ENCODE assay signal across 22 cellular contexts in genomic region chr13:42129033-42129432, GRCh38.
DNase-seq lines count a peak whose midpoint lies in the region; ATAC-seq, FAIRE-seq and TF ChIP-seq lines count a peak whose summit lies in the region.
"Had no signal": no experiment of that assay in that cellular context is flagged by ENCODE, and none has a peak within 500 bp of the region (broad histone marks: within the 10 kb centered on the region; RNA-seq: fewer than 3 reads in every experiment).

No MANE protein-coding gene starts in this region.

- no peak overlapping the region for H4K5ac ChIP-seq in H1 (ENCODE audit: insufficient read length, low read depth, low read length)

- H3K27me3 Mint-ChIP-seq in activated CD4-positive, alpha-beta T cell treated with anti-CD3 and anti-CD28 coated beads, Interleukin-2, amount 10 ng/mL, durations not matched to agents 24 days and 14 days = no peaks in the 10 kb centered on the region
- H3K27me3 Mint-ChIP-seq in neural progenitor cell (ENCODE audit: insufficient read depth, low read depth) = no peaks in the 10 kb centered on the region
- H3K27me3 Mint-ChIP-seq: B cell; CD4-positive, CD25-positive, alpha-beta regulatory T cell had no signal

- H3K36me3 ChIP-seq in NT2/D1 (ENCODE audit: insufficient read depth, insufficient read length, low read length) (peaks cover 8% of the 10 kb centered on the region), H1 (ENCODE audit: control insufficient read depth in 2 of 4, insufficient read depth in 4 of 4, low read length in 3 of 4) (no peaks in the 10 kb centered on the region), neural progenitor cell (no peaks in the 10 kb centered on the region), thyroid gland (peaks cover 0 to 7% of the 10 kb centered on the region in 2 donors)
- H3K36me3 ChIP-seq: HAP-1 had no signal

- CTCF ChIA-PET in H1 (lab: Charles Lee; ENCODE audit: partially characterized antibody) = interaction anchor here (0.7 to 1.4 kb wide), 3 partner anchors 9 to 83 kb away, joined by 3 to 4 read pairs (median 3); no protein-coding TSS in a partner anchor

- TF ChIP-seq POLR2A in H1 (IDR thresholded peaks at IDR 0.05; ENCODE audit: control extremely low read depth in 1 of 2, low read depth in 2 of 2, low read length in 2 of 2) (no peak), thyroid gland (IDR thresholded peaks at IDR 0.05) (no peak)

- peak; percentile 63 for FAIRE-seq in H1 (lab: Jason Lieb, UNC)
- FAIRE-seq: A204.1, G401.6, GM12892 had no signal

- TF ChIP-seq RAD21 in H1 (IDR thresholded peaks at IDR 0.05 in 1 of 2, conservative IDR thresholded peaks at IDR 0.05 in 1 of 2; ENCODE audit: low read depth in 2 of 2, low read length in 2 of 2) = no peak

- H3K9me3 Mint-ChIP-seq in activated CD4-positive, alpha-beta T cell treated with anti-CD3 and anti-CD28 coated beads, Interleukin-2, amount 10 ng/mL, durations not matched to agents 24 days and 14 days = no peaks in the 10 kb centered on the region
- H3K9me3 Mint-ChIP-seq in neural progenitor cell = no peaks in the 10 kb centered on the region
- H3K9me3 Mint-ChIP-seq: CD4-positive, CD25-positive, alpha-beta regulatory T cell; CD8-positive, alpha-beta T cell; HFFc6 had no signal

- H3K27ac ChIP-seq in H1 (ENCODE audit: low read depth, low read length) = no peak overlapping the region
- no peak overlapping the region for H3K27ac ChIP-seq in neural progenitor cell
- no peak overlapping the region for H3K27ac ChIP-seq in thyroid gland
- H3K27ac ChIP-seq: 22Rv1, BLaER1, C4-2B had no signal

- H3K79me1 ChIP-seq in H1 (ENCODE audit: low read depth, low read length) = no peaks in the 10 kb centered on the region

- intact Hi-C loops in activated CD4-positive, alpha-beta T cell treated with anti-CD3 and anti-CD28 coated beads, Interleukin-2, amount 10 ng/mL, durations not matched to agents 24 days and 14 days (cut with micrococcal nuclease) = no loop called here
- intact Hi-C loops in thyroid gland (cut with DNase I) = no loop called here

- no peak overlapping the region for H2BK120ac ChIP-seq in H1 (replicated peaks; ENCODE audit: low read depth, low read length)

- no peak overlapping the region for H2BK5ac ChIP-seq in H1 (ENCODE audit: low read depth, low read length)

- H4K20me1 ChIP-seq in H1 (replicated peaks in 1 of 2; ENCODE audit: control insufficient read depth in 1 of 2, insufficient read depth in 2 of 2, low read length in 2 of 2) (no peaks in the 10 kb centered on the region), neural progenitor cell (ENCODE audit: low read depth) (no peaks in the 10 kb centered on the region)

- H3K4me1 ChIP-seq in NT2/D1 (ENCODE audit: insufficient read depth, insufficient read length) = peaks cover 2% of the 10 kb centered on the region
- H3K4me1 ChIP-seq in H1 (replicated peaks in 1 of 4; ENCODE audit: control insufficient read depth in 3 of 4, insufficient read depth in 4 of 4, low read length in 3 of 4) = peaks cover 0 to 17% (median 12%) of the 10 kb centered on the region in 4 experiments; a peak in 6 of 7 replicates
- H3K4me1 ChIP-seq in neural progenitor cell = peaks cover 14% of the 10 kb centered on the region
- H3K4me1 ChIP-seq in thyroid gland = no peaks in the 10 kb centered on the region
- H3K4me1 ChIP-seq: Caco-2 had no signal

- H3K9me3 ChIP-seq in NT2/D1 (ENCODE audit: insufficient read depth, low read length) (no peaks in the 10 kb centered on the region), H1 (ENCODE audit: insufficient read depth in 2 of 2, low read depth in 1 of 2, low read length in 1 of 2) (no peaks in the 10 kb centered on the region), neural progenitor cell (ENCODE audit: low read depth) (no peaks in the 10 kb centered on the region), thyroid gland (no peaks in the 10 kb centered on the region)
- H3K9me3 ChIP-seq: BLaER1, Caco-2, HAP-1 had no signal

- no peak overlapping the region for H3K56ac ChIP-seq in H1 (replicated peaks; ENCODE audit: insufficient read length, low read depth, low read length)

- no peaks in the 10 kb centered on the region for H3K79me2 ChIP-seq in H1 (ENCODE audit: control insufficient read depth in 1 of 2, insufficient read depth in 2 of 2, low read length in 2 of 2)
- H3K79me2 ChIP-seq in neural progenitor cell (ENCODE audit: low read depth) = no peaks in the 10 kb centered on the region

- TF ChIP-seq CTCF in H1 (IDR thresholded peaks at IDR 0.05; ENCODE audit: control extremely low read depth in 1 of 3, insufficient read depth in 1 of 3, low read depth in 1 of 3, low read length in 3 of 3) (no peak), neural progenitor cell (IDR thresholded peaks at IDR 0.05) (no peak), thyroid gland (IDR thresholded peaks at IDR 0.05) (no peak)

- WGBS in H1 (ENCODE audit: extremely low coverage in 1 of 2, insufficient coverage in 1 of 2, insufficient read length in 1 of 2, insufficient replicate concordance in 2 of 2, low coverage in 1 of 2, low lambda C conversion rate in 2 of 2, missing lambda C conversion rate in 1 of 2), 2 experiments = 30% methylated on average over 3 of the region's 3 CpGs; no CpG with 5 or more reads in 1 of the 2 experiments
- 74 to 77% methylated on average over 3 of the region's 3 CpGs for WGBS in thyroid gland, 2 donors

- H2AFZ ChIP-seq in H1 (ENCODE audit: low read length) (no peak overlapping the region), neural progenitor cell (replicated peaks) (no peak overlapping the region)

- no peaks in the 10 kb centered on the region for H3F3A ChIP-seq in neural progenitor cell (ENCODE audit: low read depth)

- H2AK5ac ChIP-seq in H1 (ENCODE audit: low read depth, low read length) = no peak overlapping the region

- H3K9ac ChIP-seq in NT2/D1 (ENCODE audit: insufficient read length, low read depth) (no peak overlapping the region), H1 (replicated peaks in 1 of 4; ENCODE audit: extremely low read depth in 1 of 4, low read depth in 3 of 4, low read length in 3 of 4) (no peak overlapping the region), neural progenitor cell (no peak overlapping the region)
- H3K9ac ChIP-seq: BLaER1 had no signal

- no peak overlapping the region for H2BK12ac ChIP-seq in H1 (ENCODE audit: low read depth, low read length)

- H3K18ac ChIP-seq in H1 (ENCODE audit: extremely low read depth, low read length) = no peak overlapping the region

- no peak for TF ChIP-seq EP300 in H1 (IDR thresholded peaks at IDR 0.05; ENCODE audit: borderline replicate concordance in 1 of 2, low read depth in 2 of 2, low read length in 2 of 2)

- DNase-seq in activated CD4-positive, alpha-beta T cell treated with anti-CD3 and anti-CD28 coated beads, Interleukin-2, amount 10 ng/mL, durations not matched to agents 24 days and 14 days = peak; percentile 39
- no peak for DNase-seq in activated CD4-positive, alpha-beta T cell treated with anti-CD3 and anti-CD28 coated beads for 48 hours
- DNase-seq in NT2/D1 (ENCODE audit: low read depth, low spot score) (peak; percentile 11), H1 (ENCODE audit: low read depth in 1 of 2, low spot score in 2 of 2) (no peak), neural progenitor cell (ENCODE audit: low spot score) (peak; percentile 20), thyroid gland (no peak)
- DNase-seq in stimulated activated naive CD8-positive, alpha-beta T cell treated with anti-CD3 and anti-CD28 coated beads, Interleukin-15, Interleukin-2, amounts not matched to agents 100 U/mL and 50 U/mL, for 24 hours = no peak
- DNase-seq in central memory CD4-positive, alpha-beta T cell = no peak
- DNase-seq: Caco-2; CD4-positive, CD25-positive, alpha-beta regulatory T cell; CD8-positive, alpha-beta T cell; DMS153; DND-41; HFFc6 had no signal

- no peak overlapping the region for H2BK15ac ChIP-seq in H1 (ENCODE audit: low read length)

- H2BK20ac ChIP-seq in H1 (ENCODE audit: low read length) = no peak overlapping the region

- no peak overlapping the region for H4K8ac ChIP-seq in H1 (ENCODE audit: extremely low read depth, insufficient read depth, low read length)

- peaks cover 2% of the 10 kb centered on the region for H3K4me1 Mint-ChIP-seq in activated CD4-positive, alpha-beta T cell treated with anti-CD3 and anti-CD28 coated beads, Interleukin-2, amount 10 ng/mL, durations not matched to agents 24 days and 14 days
- peaks cover 25% of the 10 kb centered on the region for H3K4me1 Mint-ChIP-seq in neural progenitor cell
- H3K4me1 Mint-ChIP-seq: B cell had no signal

- H3K36me3 Mint-ChIP-seq in activated CD4-positive, alpha-beta T cell treated with anti-CD3 and anti-CD28 coated beads, Interleukin-2, amount 10 ng/mL, durations not matched to agents 24 days and 14 days (ENCODE audit: low read depth) = peaks cover 10% of the 10 kb centered on the region
- H3K36me3 Mint-ChIP-seq in neural progenitor cell = peaks cover 6% of the 10 kb centered on the region

- H3K4me2 ChIP-seq in H1 (ENCODE audit: insufficient read depth in 1 of 2, low read depth in 2 of 2, low read length in 2 of 2) (peak overlapping the region; percentile 28 to 54), neural progenitor cell (no peak overlapping the region)
- H3K4me2 ChIP-seq: BLaER1 had no signal

- no peak overlapping the region for H3K4ac ChIP-seq in H1 (replicated peaks; ENCODE audit: insufficient read length, low read depth, low read length)

- no peak overlapping the region for H3K27ac Mint-ChIP-seq in activated CD4-positive, alpha-beta T cell treated with anti-CD3 and anti-CD28 coated beads, Interleukin-2, amount 10 ng/mL, durations not matched to agents 24 days and 14 days
- H3K27ac Mint-ChIP-seq in neural progenitor cell = no peak overlapping the region
- H3K27ac Mint-ChIP-seq: B cell; CD4-positive, CD25-positive, alpha-beta regulatory T cell; CD8-positive, alpha-beta T cell; HFFc6 had no signal

- no peaks in the 10 kb centered on the region for H3K27me3 ChIP-seq in NT2/D1 (ENCODE audit: insufficient read depth, insufficient read length)
- H3K27me3 ChIP-seq in H1 (replicated peaks in 1 of 4; ENCODE audit: control insufficient read depth in 3 of 4, extremely low read depth in 1 of 4, insufficient read depth in 3 of 4, low read length in 3 of 4) = no peaks in the 10 kb centered on the region
- no peaks in the 10 kb centered on the region for H3K27me3 ChIP-seq in neural progenitor cell
- no peaks in the 10 kb centered on the region for H3K27me3 ChIP-seq in thyroid gland
- H3K27me3 ChIP-seq: BLaER1 had no signal

- no peak overlapping the region for H3K4me3 Mint-ChIP-seq in activated CD4-positive, alpha-beta T cell treated with anti-CD3 and anti-CD28 coated beads, Interleukin-2, amount 10 ng/mL, durations not matched to agents 24 days and 14 days
- no peak overlapping the region for H3K4me3 Mint-ChIP-seq in neural progenitor cell
- H3K4me3 Mint-ChIP-seq: B cell; CD4-positive, CD25-positive, alpha-beta regulatory T cell; CD8-positive, alpha-beta T cell; HFFc6 had no signal

- no peak overlapping the region for H3K4me3 ChIP-seq in NT2/D1 (ENCODE audit: insufficient read length, low read depth)
- 0 out of 8 replicates have a peak overlapping the region, but pooled peaks of 1 of the 4 experiments have one; percentile 18 for H3K4me3 ChIP-seq in H1 (ENCODE audit: extremely low read depth in 1 of 4, insufficient read depth in 2 of 4, low read depth in 3 of 4, low read length in 4 of 4)
- no peak overlapping the region for H3K4me3 ChIP-seq in neural progenitor cell
- no peak overlapping the region for H3K4me3 ChIP-seq in thyroid gland (replicated peaks in 1 of 3)
- H3K4me3 ChIP-seq: BLaER1, HAP-1 had no signal

- no peak overlapping the region for H4K91ac ChIP-seq in H1 (replicated peaks; ENCODE audit: insufficient read length, low read length)

- no peaks in the 10 kb centered on the region for H3K23me2 ChIP-seq in H1 (ENCODE audit: low read depth, low read length)

- no peak overlapping the region for H3K14ac ChIP-seq in H1 (ENCODE audit: insufficient read length)

- ATAC-seq in stimulated activated naive CD8-positive, alpha-beta T cell treated with anti-CD3 and anti-CD28 coated beads, Interleukin-15, Interleukin-2, amounts not matched to agents 100 U/mL and 50 U/mL, for 24 hours = no peak
- ATAC-seq: CD8-positive, alpha-beta T cell had no signal

- H3K23ac ChIP-seq in H1 (ENCODE audit: insufficient read length) = no peak overlapping the region

- POLR2A ChIA-PET in H1 (lab: Charles Lee; ENCODE audit: partially characterized antibody) = no interaction called here

Comparison
In these comparisons a context has a peak if more than half of its experiments do, and no peak if none do; other contexts are left out.
1. DNase-seq: peak in activated CD4-positive, alpha-beta T cell treated with anti-CD3 and anti-CD28 coated beads, Interleukin-2, amount 10 ng/mL, durations not matched to agents 24 days and 14 days (single experiment), NT2/D1 (single experiment) and neural progenitor cell (single experiment); none in activated CD4-positive, alpha-beta T cell treated with anti-CD3 and anti-CD28 coated beads for 48 hours (single experiment), H1 (0 of 2), thyroid gland (0 of 2), stimulated activated naive CD8-positive, alpha-beta T cell treated with anti-CD3 and anti-CD28 coated beads, Interleukin-15, Interleukin-2, amounts not matched to agents 100 U/mL and 50 U/mL, for 24 hours (single experiment) and central memory CD4-positive, alpha-beta T cell (single experiment).